In the genomic region with DNA sequence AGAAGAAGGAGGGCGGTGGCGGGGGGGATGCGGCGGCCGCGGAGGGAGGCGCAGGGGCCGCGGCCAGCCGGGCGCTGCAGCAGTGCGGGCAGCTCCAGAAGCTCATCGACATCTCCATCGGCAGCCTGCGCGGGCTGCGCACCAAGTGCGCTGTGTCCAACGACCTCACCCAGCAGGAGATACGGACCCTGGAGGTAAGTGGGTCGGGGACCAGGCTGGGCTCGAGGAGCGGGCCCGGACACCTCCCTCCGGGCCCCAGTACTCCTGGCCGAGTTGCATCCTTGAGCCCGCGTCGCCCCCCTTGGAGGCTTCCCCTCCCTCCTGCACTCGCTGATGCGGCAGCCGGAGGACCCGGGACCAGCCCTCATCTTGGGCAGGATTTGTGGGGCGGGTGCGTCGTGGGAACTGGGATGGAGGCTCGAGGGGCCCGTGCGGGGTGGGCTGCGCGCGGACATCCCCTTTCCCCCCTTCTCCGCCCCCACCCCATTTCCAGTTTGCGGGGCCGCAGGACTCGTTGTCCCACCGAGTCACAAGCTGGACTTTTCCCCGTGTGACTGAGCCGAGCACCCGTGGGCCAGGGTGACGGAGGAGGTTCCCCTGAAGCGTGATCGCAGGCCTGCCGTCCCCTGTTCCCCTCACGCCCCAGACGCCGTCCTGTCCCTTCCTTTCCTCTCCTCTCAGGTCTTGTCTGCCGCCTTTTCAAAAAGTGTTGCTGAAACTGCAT, we compare ENCODE assay signal across 1 cellular context.
A peak's percentile ranks its signal among the peaks of the same experiment; 100 is the strongest.
TF ChIP-seq lines count a peak whose summit lies in the region.

No MANE protein-coding gene starts in this region.

TF ChIP-seq in K562, 482 proteins besides CTCF, POLR2A, EP300 and RAD21 (continued from another document and continues in another):
- TF ChIP-seq ZNF146 (CRISPR knock-in tag; IDR thresholded peaks at IDR 0.05; ENCODE audit: unreplicated experiment): no peak
- TF ChIP-seq NFATC3 (IDR thresholded peaks at IDR 0.05): no peak
- TF ChIP-seq CHCHD3 (CRISPR knock-in tag; IDR thresholded peaks at IDR 0.05): no peak
- TF ChIP-seq MAZ (CRISPR knock-in tag; conservative IDR thresholded peaks at IDR 0.05 in 1 of 2, IDR thresholded peaks at IDR 0.05 in 1 of 2): no peak
- peak; percentile 14 for TF ChIP-seq RBM22 (IDR thresholded peaks at IDR 0.05; ENCODE audit: low read depth, low read length, poor library complexity, severe bottlenecking)
- no peak for TF ChIP-seq CTBP1 (IDR thresholded peaks at IDR 0.05; ENCODE audit: borderline replicate concordance)
- no peak for TF ChIP-seq PHB (CRISPR knock-in tag; IDR thresholded peaks at IDR 0.05)
- TF ChIP-seq ETS2 (tag; IDR thresholded peaks at IDR 0.05; ENCODE audit: borderline replicate concordance, poor library complexity, severe bottlenecking): no peak
- TF ChIP-seq, protein P1, sequence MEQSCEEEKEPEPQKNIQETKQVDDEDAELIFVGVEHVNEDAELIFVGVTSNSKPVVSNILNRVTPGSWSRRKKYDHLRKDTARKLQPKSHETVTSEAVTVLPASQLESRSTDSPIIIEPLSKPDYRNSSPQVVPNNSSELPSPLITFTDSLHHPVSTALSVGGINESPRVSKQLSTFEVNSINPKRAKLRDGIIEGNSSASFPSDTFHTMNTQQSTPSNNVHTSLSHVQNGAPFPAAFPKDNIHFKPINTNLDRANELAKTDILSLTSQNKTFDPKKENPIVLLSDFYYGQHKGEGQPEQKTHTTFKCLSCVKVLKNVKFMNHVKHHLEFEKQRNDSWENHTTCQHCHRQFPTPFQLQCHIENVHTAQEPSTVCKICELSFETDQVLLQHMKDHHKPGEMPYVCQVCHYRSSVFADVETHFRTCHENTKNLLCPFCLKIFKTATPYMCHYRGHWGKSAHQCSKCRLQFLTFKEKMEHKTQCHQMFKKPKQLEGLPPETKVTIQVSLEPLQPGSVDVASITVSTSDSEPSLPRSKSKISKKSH (CRISPR knock-in tag; IDR thresholded peaks at IDR 0.05): no peak
- no peak for TF ChIP-seq ZNF174 (CRISPR knock-in tag; IDR thresholded peaks at IDR 0.05)
- no peak for TF ChIP-seq ZNF263 (CRISPR knock-in tag; IDR thresholded peaks at IDR 0.05; ENCODE audit: borderline replicate concordance)
- TF ChIP-seq, protein P2, sequence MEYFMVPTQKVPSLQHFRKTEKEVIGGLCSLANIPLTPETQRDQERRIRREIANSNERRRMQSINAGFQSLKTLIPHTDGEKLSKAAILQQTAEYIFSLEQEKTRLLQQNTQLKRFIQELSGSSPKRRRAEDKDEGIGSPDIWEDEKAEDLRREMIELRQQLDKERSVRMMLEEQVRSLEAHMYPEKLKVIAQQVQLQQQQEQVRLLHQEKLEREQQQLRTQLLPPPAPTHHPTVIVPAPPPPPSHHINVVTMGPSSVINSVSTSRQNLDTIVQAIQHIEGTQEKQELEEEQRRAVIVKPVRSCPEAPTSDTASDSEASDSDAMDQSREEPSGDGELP (CRISPR knock-in tag; IDR thresholded peaks at IDR 0.05; ENCODE audit: borderline replicate concordance): 0 out of 2 replicates have a peak, but pooled peaks have one; percentile 0
- TF ChIP-seq SIN3A (IDR thresholded peaks at IDR 0.05; ENCODE audit: borderline replicate concordance in 2 of 2, control insufficient read depth in 1 of 2, low read depth in 2 of 2, low read length in 2 of 2): 0 out of 4 replicates have a peak, but pooled peaks of 1 of the 2 experiments have one; percentile 4
- peak; percentile 19 for TF ChIP-seq KDM5B (IDR thresholded peaks at IDR 0.05; ENCODE audit: insufficient replicate concordance, low read depth, low read length)
- TF ChIP-seq C11orf30 (IDR thresholded peaks at IDR 0.05; ENCODE audit: low read depth): 0 out of 2 replicates have a peak, but pooled peaks have one; percentile 38
- TF ChIP-seq RBFOX2 (IDR thresholded peaks at IDR 0.05; ENCODE audit: low read depth, low read length): peak; percentile 68
- TF ChIP-seq SAP30 (IDR thresholded peaks at IDR 0.05; ENCODE audit: borderline replicate concordance, insufficient read depth, low read depth, low read length, poor library complexity, severe bottlenecking): no peak
- TF ChIP-seq, protein P3, sequence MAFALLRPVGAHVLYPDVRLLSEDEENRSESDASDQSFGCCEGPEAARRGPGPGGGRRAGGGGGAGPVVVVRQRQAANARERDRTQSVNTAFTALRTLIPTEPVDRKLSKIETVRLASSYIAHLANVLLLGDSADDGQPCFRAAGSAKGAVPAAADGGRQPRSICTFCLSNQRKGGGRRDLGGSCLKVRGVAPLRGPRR (CRISPR knock-in tag; IDR thresholded peaks at IDR 0.05): no peak
- TF ChIP-seq TEAD1 (CRISPR knock-in tag; IDR thresholded peaks at IDR 0.05): no peak
- TF ChIP-seq HCFC1 (IDR thresholded peaks at IDR 0.05; ENCODE audit: low read depth, low read length): no peak
- TF ChIP-seq, protein P4, sequence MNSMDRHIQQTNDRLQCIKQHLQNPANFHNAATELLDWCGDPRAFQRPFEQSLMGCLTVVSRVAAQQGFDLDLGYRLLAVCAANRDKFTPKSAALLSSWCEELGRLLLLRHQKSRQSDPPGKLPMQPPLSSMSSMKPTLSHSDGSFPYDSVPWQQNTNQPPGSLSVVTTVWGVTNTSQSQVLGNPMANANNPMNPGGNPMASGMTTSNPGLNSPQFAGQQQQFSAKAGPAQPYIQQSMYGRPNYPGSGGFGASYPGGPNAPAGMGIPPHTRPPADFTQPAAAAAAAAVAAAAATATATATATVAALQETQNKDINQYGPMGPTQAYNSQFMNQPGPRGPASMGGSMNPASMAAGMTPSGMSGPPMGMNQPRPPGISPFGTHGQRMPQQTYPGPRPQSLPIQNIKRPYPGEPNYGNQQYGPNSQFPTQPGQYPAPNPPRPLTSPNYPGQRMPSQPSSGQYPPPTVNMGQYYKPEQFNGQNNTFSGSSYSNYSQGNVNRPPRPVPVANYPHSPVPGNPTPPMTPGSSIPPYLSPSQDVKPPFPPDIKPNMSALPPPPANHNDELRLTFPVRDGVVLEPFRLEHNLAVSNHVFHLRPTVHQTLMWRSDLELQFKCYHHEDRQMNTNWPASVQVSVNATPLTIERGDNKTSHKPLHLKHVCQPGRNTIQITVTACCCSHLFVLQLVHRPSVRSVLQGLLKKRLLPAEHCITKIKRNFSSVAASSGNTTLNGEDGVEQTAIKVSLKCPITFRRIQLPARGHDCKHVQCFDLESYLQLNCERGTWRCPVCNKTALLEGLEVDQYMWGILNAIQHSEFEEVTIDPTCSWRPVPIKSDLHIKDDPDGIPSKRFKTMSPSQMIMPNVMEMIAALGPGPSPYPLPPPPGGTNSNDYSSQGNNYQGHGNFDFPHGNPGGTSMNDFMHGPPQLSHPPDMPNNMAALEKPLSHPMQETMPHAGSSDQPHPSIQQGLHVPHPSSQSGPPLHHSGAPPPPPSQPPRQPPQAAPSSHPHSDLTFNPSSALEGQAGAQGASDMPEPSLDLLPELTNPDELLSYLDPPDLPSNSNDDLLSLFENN (IDR thresholded peaks at IDR 0.05; ENCODE audit: low read depth in 2 of 2, low read length in 2 of 2): no peak
- TF ChIP-seq, protein P5, sequence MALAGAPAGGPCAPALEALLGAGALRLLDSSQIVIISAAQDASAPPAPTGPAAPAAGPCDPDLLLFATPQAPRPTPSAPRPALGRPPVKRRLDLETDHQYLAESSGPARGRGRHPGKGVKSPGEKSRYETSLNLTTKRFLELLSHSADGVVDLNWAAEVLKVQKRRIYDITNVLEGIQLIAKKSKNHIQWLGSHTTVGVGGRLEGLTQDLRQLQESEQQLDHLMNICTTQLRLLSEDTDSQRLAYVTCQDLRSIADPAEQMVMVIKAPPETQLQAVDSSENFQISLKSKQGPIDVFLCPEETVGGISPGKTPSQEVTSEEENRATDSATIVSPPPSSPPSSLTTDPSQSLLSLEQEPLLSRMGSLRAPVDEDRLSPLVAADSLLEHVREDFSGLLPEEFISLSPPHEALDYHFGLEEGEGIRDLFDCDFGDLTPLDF (CRISPR knock-in tag; IDR thresholded peaks at IDR 0.05): no peak
- no peak for TF ChIP-seq ZKSCAN3 (CRISPR knock-in tag; IDR thresholded peaks at IDR 0.05)
- TF ChIP-seq FIP1L1 (IDR thresholded peaks at IDR 0.05; ENCODE audit: low read depth, low read length, poor library complexity, severe bottlenecking): peak; percentile 52
- TF ChIP-seq ZKSCAN1 (IDR thresholded peaks at IDR 0.05; ENCODE audit: low read depth, low read length): no peak
- TF ChIP-seq, protein P6, sequence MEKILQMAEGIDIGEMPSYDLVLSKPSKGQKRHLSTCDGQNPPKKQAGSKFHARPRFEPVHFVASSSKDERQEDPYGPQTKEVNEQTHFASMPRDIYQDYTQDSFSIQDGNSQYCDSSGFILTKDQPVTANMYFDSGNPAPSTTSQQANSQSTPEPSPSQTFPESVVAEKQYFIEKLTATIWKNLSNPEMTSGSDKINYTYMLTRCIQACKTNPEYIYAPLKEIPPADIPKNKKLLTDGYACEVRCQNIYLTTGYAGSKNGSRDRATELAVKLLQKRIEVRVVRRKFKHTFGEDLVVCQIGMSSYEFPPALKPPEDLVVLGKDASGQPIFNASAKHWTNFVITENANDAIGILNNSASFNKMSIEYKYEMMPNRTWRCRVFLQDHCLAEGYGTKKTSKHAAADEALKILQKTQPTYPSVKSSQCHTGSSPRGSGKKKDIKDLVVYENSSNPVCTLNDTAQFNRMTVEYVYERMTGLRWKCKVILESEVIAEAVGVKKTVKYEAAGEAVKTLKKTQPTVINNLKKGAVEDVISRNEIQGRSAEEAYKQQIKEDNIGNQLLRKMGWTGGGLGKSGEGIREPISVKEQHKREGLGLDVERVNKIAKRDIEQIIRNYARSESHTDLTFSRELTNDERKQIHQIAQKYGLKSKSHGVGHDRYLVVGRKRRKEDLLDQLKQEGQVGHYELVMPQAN (IDR thresholded peaks at IDR 0.05; ENCODE audit: borderline replicate concordance): peak; percentile 45; the same call in 1 of the 2 replicates
- TF ChIP-seq, protein P7, sequence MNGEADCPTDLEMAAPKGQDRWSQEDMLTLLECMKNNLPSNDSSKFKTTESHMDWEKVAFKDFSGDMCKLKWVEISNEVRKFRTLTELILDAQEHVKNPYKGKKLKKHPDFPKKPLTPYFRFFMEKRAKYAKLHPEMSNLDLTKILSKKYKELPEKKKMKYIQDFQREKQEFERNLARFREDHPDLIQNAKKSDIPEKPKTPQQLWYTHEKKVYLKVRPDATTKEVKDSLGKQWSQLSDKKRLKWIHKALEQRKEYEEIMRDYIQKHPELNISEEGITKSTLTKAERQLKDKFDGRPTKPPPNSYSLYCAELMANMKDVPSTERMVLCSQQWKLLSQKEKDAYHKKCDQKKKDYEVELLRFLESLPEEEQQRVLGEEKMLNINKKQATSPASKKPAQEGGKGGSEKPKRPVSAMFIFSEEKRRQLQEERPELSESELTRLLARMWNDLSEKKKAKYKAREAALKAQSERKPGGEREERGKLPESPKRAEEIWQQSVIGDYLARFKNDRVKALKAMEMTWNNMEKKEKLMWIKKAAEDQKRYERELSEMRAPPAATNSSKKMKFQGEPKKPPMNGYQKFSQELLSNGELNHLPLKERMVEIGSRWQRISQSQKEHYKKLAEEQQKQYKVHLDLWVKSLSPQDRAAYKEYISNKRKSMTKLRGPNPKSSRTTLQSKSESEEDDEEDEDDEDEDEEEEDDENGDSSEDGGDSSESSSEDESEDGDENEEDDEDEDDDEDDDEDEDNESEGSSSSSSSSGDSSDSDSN (IDR thresholded peaks at IDR 0.05; ENCODE audit: borderline replicate concordance in 1 of 2, low read depth in 2 of 2, low read length in 2 of 2): 0 out of 4 replicates have a peak, but pooled peaks of 1 of the 2 experiments have one; percentile 5
- TF ChIP-seq SAFB2 (IDR thresholded peaks at IDR 0.05; ENCODE audit: borderline replicate concordance, low read depth, low read length, severe bottlenecking): no peak
- TF ChIP-seq, protein P8, sequence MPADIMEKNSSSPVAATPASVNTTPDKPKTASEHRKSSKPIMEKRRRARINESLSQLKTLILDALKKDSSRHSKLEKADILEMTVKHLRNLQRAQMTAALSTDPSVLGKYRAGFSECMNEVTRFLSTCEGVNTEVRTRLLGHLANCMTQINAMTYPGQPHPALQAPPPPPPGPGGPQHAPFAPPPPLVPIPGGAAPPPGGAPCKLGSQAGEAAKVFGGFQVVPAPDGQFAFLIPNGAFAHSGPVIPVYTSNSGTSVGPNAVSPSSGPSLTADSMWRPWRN (IDR thresholded peaks at IDR 0.05; ENCODE audit: low read depth): no peak
- TF ChIP-seq, protein P9, sequence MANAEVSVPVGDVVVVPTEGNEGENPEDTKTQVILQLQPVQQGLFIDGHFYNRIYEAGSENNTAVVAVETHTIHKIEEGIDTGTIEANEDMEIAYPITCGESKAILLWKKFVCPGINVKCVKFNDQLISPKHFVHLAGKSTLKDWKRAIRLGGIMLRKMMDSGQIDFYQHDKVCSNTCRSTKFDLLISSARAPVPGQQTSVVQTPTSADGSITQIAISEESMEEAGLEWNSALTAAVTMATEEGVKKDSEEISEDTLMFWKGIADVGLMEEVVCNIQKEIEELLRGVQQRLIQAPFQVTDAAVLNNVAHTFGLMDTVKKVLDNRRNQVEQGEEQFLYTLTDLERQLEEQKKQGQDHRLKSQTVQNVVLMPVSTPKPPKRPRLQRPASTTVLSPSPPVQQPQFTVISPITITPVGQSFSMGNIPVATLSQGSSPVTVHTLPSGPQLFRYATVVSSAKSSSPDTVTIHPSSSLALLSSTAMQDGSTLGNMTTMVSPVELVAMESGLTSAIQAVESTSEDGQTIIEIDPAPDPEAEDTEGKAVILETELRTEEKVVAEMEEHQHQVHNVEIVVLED (CRISPR knock-in tag; IDR thresholded peaks at IDR 0.05): no peak
- no peak for TF ChIP-seq RBM14 (IDR thresholded peaks at IDR 0.05; ENCODE audit: borderline replicate concordance, insufficient read depth, low read depth, low read length)
- TF ChIP-seq, protein P10, sequence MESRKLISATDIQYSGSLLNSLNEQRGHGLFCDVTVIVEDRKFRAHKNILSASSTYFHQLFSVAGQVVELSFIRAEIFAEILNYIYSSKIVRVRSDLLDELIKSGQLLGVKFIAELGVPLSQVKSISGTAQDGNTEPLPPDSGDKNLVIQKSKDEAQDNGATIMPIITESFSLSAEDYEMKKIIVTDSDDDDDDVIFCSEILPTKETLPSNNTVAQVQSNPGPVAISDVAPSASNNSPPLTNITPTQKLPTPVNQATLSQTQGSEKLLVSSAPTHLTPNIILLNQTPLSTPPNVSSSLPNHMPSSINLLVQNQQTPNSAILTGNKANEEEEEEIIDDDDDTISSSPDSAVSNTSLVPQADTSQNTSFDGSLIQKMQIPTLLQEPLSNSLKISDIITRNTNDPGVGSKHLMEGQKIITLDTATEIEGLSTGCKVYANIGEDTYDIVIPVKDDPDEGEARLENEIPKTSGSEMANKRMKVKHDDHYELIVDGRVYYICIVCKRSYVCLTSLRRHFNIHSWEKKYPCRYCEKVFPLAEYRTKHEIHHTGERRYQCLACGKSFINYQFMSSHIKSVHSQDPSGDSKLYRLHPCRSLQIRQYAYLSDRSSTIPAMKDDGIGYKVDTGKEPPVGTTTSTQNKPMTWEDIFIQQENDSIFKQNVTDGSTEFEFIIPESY (CRISPR knock-in tag; IDR thresholded peaks at IDR 0.05): no peak
- TF ChIP-seq WHSC1 (IDR thresholded peaks at IDR 0.05; ENCODE audit: low read length): no peak
- TF ChIP-seq ZNF316 (IDR thresholded peaks at IDR 0.05): peak; percentile 49; the same call in 1 of the 2 replicates
- TF ChIP-seq TAF1 (IDR thresholded peaks at IDR 0.05; ENCODE audit: control insufficient read depth, extremely low read depth, insufficient read depth, low read length, severe bottlenecking): no peak
- TF ChIP-seq, protein P11, sequence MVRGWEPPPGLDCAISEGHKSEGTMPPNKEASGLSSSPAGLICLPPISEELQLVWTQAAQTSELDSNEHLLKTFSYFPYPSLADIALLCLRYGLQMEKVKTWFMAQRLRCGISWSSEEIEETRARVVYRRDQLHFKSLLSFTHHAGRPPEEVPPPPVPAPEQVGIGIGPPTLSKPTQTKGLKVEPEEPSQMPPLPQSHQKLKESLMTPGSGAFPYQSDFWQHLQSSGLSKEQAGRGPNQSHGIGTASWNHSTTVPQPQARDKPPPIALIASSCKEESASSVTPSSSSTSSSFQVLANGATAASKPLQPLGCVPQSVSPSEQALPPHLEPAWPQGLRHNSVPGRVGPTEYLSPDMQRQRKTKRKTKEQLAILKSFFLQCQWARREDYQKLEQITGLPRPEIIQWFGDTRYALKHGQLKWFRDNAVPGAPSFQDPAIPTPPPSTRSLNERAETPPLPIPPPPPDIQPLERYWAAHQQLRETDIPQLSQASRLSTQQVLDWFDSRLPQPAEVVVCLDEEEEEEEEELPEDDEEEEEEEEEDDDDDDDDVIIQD (CRISPR knock-in tag; IDR thresholded peaks at IDR 0.05): no peak
- no peak for TF ChIP-seq MTA1 (IDR thresholded peaks at IDR 0.05; ENCODE audit: borderline replicate concordance)
